4 cellular contexts compared by ENCODE assay signal in genomic region chr7:107492875-107493274, GRCh38. TPM values are rescaled to one million over a fixed set of nuclear protein-coding genes. Genes with fewer than 3 reads are reported as not detected.
"Had no signal": no experiment of that assay in that cellular context is flagged by ENCODE, and none has a peak within 500 bp of the region (broad histone marks: within the 10 kb centered on the region; RNA-seq: fewer than 3 reads in every experiment).

No MANE protein-coding gene starts in this region.

- ATAC-seq: GM12878 had no signal

- DNase-seq: GDM1, GF-D8 had no signal

- H3K4me3 ChIP-seq: GM12878 had no signal

RNA-seq across cellular contexts. Expression of gene GPR22, which starts 23.0 kb away (rescaled TPM):
- total RNA-seq: G401, GM12878 had no signal
